Comparison of ENCODE assay signal across 16 cellular contexts in the genomic region with DNA sequence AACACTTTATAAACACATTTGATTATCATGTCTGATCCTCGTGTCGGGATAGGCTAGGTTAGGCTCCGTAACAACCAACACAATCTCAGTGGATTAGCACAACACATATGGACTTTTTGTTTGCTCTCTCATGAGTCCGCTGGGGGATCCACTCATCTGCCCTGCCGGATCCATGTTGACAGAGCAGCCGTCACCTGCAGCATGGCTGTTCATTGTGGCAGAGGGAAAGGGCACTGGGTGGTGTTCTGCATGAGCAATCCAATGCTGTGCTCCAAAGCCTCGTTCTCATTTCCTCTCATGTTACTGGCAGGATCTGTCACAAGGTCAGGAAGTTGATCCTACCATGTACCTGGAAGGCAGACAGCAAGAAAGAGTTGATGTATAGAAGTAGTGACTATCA.
"Had no signal": no experiment of that assay in that cellular context is flagged by ENCODE, and none has a peak within 500 bp of the region (broad histone marks: within the 10 kb centered on the region; RNA-seq: fewer than 3 reads in every experiment).

No MANE protein-coding gene starts in this region.

- H3K4me3 ChIP-seq: lung, testis had no signal

- H3K4me3 Mint-ChIP-seq: activated CD8-positive, alpha-beta memory T cell treated with anti-CD3 and anti-CD28 coated beads, Interleukin-2, amount 10 ng/mL, durations not matched to agents 7 days and 5 days; activated naive CD8-positive, alpha-beta T cell; activated T-cell treated with anti-CD3 and anti-CD28 coated beads, Interleukin-2, amount 50 U/mL, for 24 hours; effector memory CD8-positive, alpha-beta T cell; stimulated activated naive CD8-positive, alpha-beta T cell treated with anti-CD3 and anti-CD28 coated beads, Interleukin-15, amount 100 ng/mL, for 72 hours had no signal

- ATAC-seq: activated CD8-positive, alpha-beta memory T cell treated with anti-CD3 and anti-CD28 coated beads, Interleukin-2, amount 10 ng/mL, durations not matched to agents 7 days and 5 days; effector memory CD8-positive, alpha-beta T cell; stimulated activated naive CD8-positive, alpha-beta T cell treated with anti-CD3 and anti-CD28 coated beads, Interleukin-15, amount 100 ng/mL, for 72 hours had no signal

- H3K9ac ChIP-seq: parathyroid adenoma had no signal

- H3K27ac Mint-ChIP-seq: activated CD8-positive, alpha-beta memory T cell treated with anti-CD3 and anti-CD28 coated beads, Interleukin-2, amount 10 ng/mL, durations not matched to agents 7 days and 5 days; activated naive CD8-positive, alpha-beta T cell; activated T-cell treated with anti-CD3 and anti-CD28 coated beads, Interleukin-2, amount 50 U/mL, for 24 hours; effector memory CD8-positive, alpha-beta T cell; stimulated activated naive CD8-positive, alpha-beta T cell treated with anti-CD3 and anti-CD28 coated beads, Interleukin-15, amount 100 ng/mL, for 72 hours had no signal

- H3K36me3 Mint-ChIP-seq: activated naive CD8-positive, alpha-beta T cell had no signal

- H3K36me3 ChIP-seq: brain microvascular endothelial cell had no signal

- H3K9me3 Mint-ChIP-seq: activated T-cell treated with anti-CD3 and anti-CD28 coated beads, Interleukin-2, amount 50 U/mL, for 24 hours; effector memory CD8-positive, alpha-beta T cell; stimulated activated naive CD8-positive, alpha-beta T cell treated with anti-CD3 and anti-CD28 coated beads, Interleukin-15, amount 100 ng/mL, for 72 hours had no signal

- H3K9me3 ChIP-seq: testis had no signal

- H3K4me1 ChIP-seq: parathyroid adenoma had no signal

- H3K4me1 Mint-ChIP-seq: activated CD8-positive, alpha-beta memory T cell treated with anti-CD3 and anti-CD28 coated beads, Interleukin-2, amount 10 ng/mL, durations not matched to agents 7 days and 5 days; stimulated activated naive CD8-positive, alpha-beta T cell treated with anti-CD3 and anti-CD28 coated beads, Interleukin-15, amount 100 ng/mL, for 72 hours had no signal

- H3K27me3 Mint-ChIP-seq: activated naive CD8-positive, alpha-beta T cell; stimulated activated naive CD8-positive, alpha-beta T cell treated with anti-CD3 and anti-CD28 coated beads, Interleukin-15, amount 100 ng/mL, for 72 hours had no signal

- H3K27me3 ChIP-seq: brain microvascular endothelial cell, testis had no signal

- H3K27ac ChIP-seq: brain microvascular endothelial cell, parathyroid adenoma, testis had no signal

- DNase-seq: activated CD4-positive, alpha-beta T cell treated with anti-CD3 and anti-CD28 coated beads, Interleukin-2, amount 50 U/mL, for 48 hours; activated CD4-positive, CD25-positive, alpha-beta regulatory T cell treated with anti-CD3 and anti-CD28 coated beads, Interleukin-2, amount 50 U/mL, for 72 hours; activated CD8-positive, alpha-beta memory T cell treated with anti-CD3 and anti-CD28 coated beads, Interleukin-2, amount 10 ng/mL, durations not matched to agents 7 days and 5 days; activated gamma-delta T cell; activated T-cell treated with anti-CD3 and anti-CD28 coated beads, Interleukin-2, amount 50 U/mL, for 24 hours; amygdala; brain microvascular endothelial cell; effector memory CD8-positive, alpha-beta T cell; hypothalamus; midbrain; stimulated activated CD4-positive, alpha-beta T cell treated with anti-CD3 and anti-CD28 coated beads, Interleukin-4, amount 100 ng/mL, for 4 hours; stimulated activated naive CD8-positive, alpha-beta T cell treated with anti-CD3 and anti-CD28 coated beads, Interleukin-15, amount 100 ng/mL, for 72 hours had no signal
